In genomic region chr12:58424735-58425379, GRCh38 we compare ENCODE assay signal across 8 cellular contexts.
A peak's percentile ranks its signal among the peaks of the same experiment; 100 is the strongest.
DNase-seq lines count a peak whose midpoint lies in the region; ATAC-seq and TF ChIP-seq lines count a peak whose summit lies in the region.

No MANE protein-coding gene starts in this region.

- H3K9me3 ChIP-seq in adipocyte (ENCODE audit: control insufficient read depth, low read length) (no peaks in the 10 kb centered on the region), right atrium auricular region (peaks cover 0 to 13% of the 10 kb centered on the region in 2 donors)

- H3K27ac ChIP-seq in right atrium auricular region: no peak overlapping the region

- H3K4me3 ChIP-seq in adipocyte (ENCODE audit: low read length) (peak overlapping the region; percentile 71), right atrium auricular region (no peak overlapping the region), lower leg skin (ENCODE audit: low read depth, poor library complexity, severe bottlenecking) (no peak overlapping the region)

- H3K4me1 Mint-ChIP-seq in progenitor cell of endocrine pancreas (ENCODE audit: low read depth): peaks cover 24% of the 10 kb centered on the region

- H3K27ac Mint-ChIP-seq in progenitor cell of endocrine pancreas: peak overlapping the region; percentile 97

- peak overlapping the region; percentile 85 for H3K9ac ChIP-seq in adipocyte (ENCODE audit: low read length)

- peak; percentile 40 for ATAC-seq in GM19351 (IDR thresholded peaks at IDR 0.05; ENCODE audit: unreplicated experiment)
- peak; percentile 28 for ATAC-seq in HG03060 (IDR thresholded peaks at IDR 0.05; ENCODE audit: low read depth, unreplicated experiment)

- WGBS in lower leg skin, 2 donors: 6 to 22% methylated on average over 1 of the region's 1 CpG

- H3K36me3 ChIP-seq in adipocyte (ENCODE audit: control insufficient read depth, insufficient read depth, low read length, severe bottlenecking) (no peaks in the 10 kb centered on the region), right atrium auricular region (no peaks in the 10 kb centered on the region)

- TF ChIP-seq CTCF in progenitor cell of endocrine pancreas (IDR thresholded peaks at IDR 0.05; ENCODE audit: unreplicated experiment): no peak
- no peak for TF ChIP-seq CTCF in right atrium auricular region (IDR thresholded peaks at IDR 0.05)
- TF ChIP-seq CTCF in lower leg skin (IDR thresholded peaks at IDR 0.05): no peak

- H3K27me3 ChIP-seq in adipocyte (replicated peaks; ENCODE audit: control insufficient read depth, insufficient read depth, low read length): no peaks in the 10 kb centered on the region
- H3K27me3 ChIP-seq in right atrium auricular region: no peaks in the 10 kb centered on the region

- DNase-seq in adipocyte (ENCODE audit: low read depth): peak; percentile 73
- no peak for DNase-seq in progenitor cell of endocrine pancreas (ENCODE audit: low spot score, unreplicated experiment)
- no peak for DNase-seq in NCI-H1105 treated with DMSO at 0.1 percent for 48 hours (lab: John Stamatoyannopoulos, UW)
- no peak for DNase-seq in NCI-H774 (lab: John Stamatoyannopoulos, UW)
- no peak for DNase-seq in right atrium auricular region (ENCODE audit: low spot score)
- no peak for DNase-seq in lower leg skin (ENCODE audit: low spot score in 2 of 2)

- peaks cover 26% of the 10 kb centered on the region for H3K9me3 Mint-ChIP-seq in progenitor cell of endocrine pancreas (ENCODE audit: low read depth)

- H3K4me1 ChIP-seq in adipocyte (ENCODE audit: control insufficient read depth, insufficient read depth, low read length) (peaks cover 41% of the 10 kb centered on the region), right atrium auricular region (peaks cover 0 to 5% of the 10 kb centered on the region in 2 donors)

- H3K4me3 Mint-ChIP-seq in progenitor cell of endocrine pancreas (ENCODE audit: low read depth): no peak overlapping the region

- intact Hi-C loops in lower leg skin (cut with DNase I; ENCODE audit: low total_unique reads): no loop called here

- peaks cover 7% of the 10 kb centered on the region for H3K36me3 Mint-ChIP-seq in progenitor cell of endocrine pancreas (ENCODE audit: insufficient read depth)

- no peaks in the 10 kb centered on the region for H3K27me3 Mint-ChIP-seq in progenitor cell of endocrine pancreas

- no peak for TF ChIP-seq POLR2A in lower leg skin (IDR thresholded peaks at IDR 0.05)
